In the genomic region with DNA sequence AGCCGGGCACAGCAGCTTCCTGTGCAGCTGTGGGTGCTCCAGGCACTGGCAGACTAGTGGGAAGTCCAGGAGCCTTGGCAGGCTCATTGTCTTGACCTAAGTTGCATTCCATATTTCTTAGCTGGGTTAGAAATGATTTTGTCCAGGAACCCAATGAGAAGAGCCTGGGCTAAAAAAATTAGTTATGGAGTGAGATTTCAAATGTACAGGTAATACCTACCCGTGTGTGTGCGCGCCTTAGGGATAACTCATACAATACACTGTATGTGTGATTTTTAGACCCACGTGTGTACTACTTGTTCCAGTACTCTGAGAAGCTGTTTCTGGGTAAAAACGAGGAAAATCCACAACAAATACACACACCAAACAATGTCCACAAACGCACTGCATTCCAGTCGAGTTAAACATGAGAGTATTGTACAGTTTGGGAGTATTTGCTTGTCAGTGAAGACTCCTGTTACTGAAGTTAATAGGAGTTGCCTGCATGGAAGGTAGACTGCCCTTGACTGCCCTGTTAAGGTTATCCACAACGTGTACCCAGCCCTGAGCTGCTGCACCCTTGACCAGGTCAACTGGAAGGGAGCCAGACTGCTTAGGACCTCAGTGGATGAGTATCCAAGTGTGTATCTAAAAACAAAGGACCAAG, we compare ENCODE assay signal across 8 cellular contexts. TPM values are rescaled to one million over a fixed set of nuclear protein-coding genes. Genes with fewer than 3 reads are reported as not detected.
DNase-seq lines count a peak whose midpoint lies in the region; ATAC-seq, FAIRE-seq and TF ChIP-seq lines count a peak whose summit lies in the region.

No MANE protein-coding gene starts in this region.

- 47 to 50% (median 49%) methylated on average over 9 of the region's 9 CpGs for WGBS in psoas muscle, 3 donors

- TF ChIP-seq CTCF in fibroblast of villous mesenchyme (IDR thresholded peaks at IDR 0.05; ENCODE audit: insufficient read depth, low read depth, low read length) (no peak), psoas muscle (IDR thresholded peaks at IDR 0.05) (no peak)

- H3K36me3 ChIP-seq in SJSA1: peaks cover 11% of the 10 kb centered on the region
- no peaks in the 10 kb centered on the region for H3K36me3 ChIP-seq in psoas muscle (ENCODE audit: insufficient read depth in 1 of 2, low read depth in 1 of 2)

- intact Hi-C loops in psoas muscle (cut with DNase I): no loop called here

- H3K4me3 ChIP-seq in GM08714 (ENCODE audit: low read length): peak overlapping the region; percentile 84
- peak overlapping the region; percentile 94 for H3K4me3 ChIP-seq in SJSA1
- H3K4me3 ChIP-seq in fibroblast of villous mesenchyme (ENCODE audit: low read depth, low read length): peak overlapping the region; percentile 81
- H3K4me3 ChIP-seq in psoas muscle: peak overlapping the region; percentile 73

- no peaks in the 10 kb centered on the region for H3K9me3 ChIP-seq in SJSA1 (replicated peaks)
- no peaks in the 10 kb centered on the region for H3K9me3 ChIP-seq in psoas muscle

- ATAC-seq in psoas muscle (no peak), HG03196 (IDR thresholded peaks at IDR 0.05; ENCODE audit: unreplicated experiment) (no peak), HG03095 (IDR thresholded peaks at IDR 0.05; ENCODE audit: unreplicated experiment) (no peak)

- no peak overlapping the region for H3K27ac ChIP-seq in SJSA1
- H3K27ac ChIP-seq in psoas muscle: no peak overlapping the region

- H3K27me3 ChIP-seq in SJSA1 (replicated peaks) (no peaks in the 10 kb centered on the region), psoas muscle (ENCODE audit: insufficient read depth in 3 of 3, low read length in 2 of 3) (peaks cover 0 to 20% (median 12%) of the 10 kb centered on the region in 3 donors)

- DNase-seq in SJSA1 (ENCODE audit: low read depth in 1 of 2, low spot score in 2 of 2): peak in 1 of 2 experiments; percentile 42
- DNase-seq in fibroblast of villous mesenchyme (ENCODE audit: low read depth): no peak
- no peak for DNase-seq in psoas muscle
- no peak for DNase-seq in GOT3 (lab: John Stamatoyannopoulos, UW)
- DNase-seq in RCC 7860 (ENCODE audit: low spot score): no peak

- no peak for FAIRE-seq in RCC 7860 (lab: Jason Lieb, UNC)

- H3K4me1 ChIP-seq in SJSA1 (replicated peaks) (peaks cover 33% of the 10 kb centered on the region), psoas muscle (no peaks in the 10 kb centered on the region)

RNA-seq across cellular contexts. Expression of gene PAQR8, which starts 1.4 kb away (rescaled TPM):
- total RNA-seq in SJSA1 (2014; rRNA removed; shearing (Covaris generic)): 5.8 and 10.0 TPM in 2 replicates
- total RNA-seq in fibroblast of villous mesenchyme: 3.2 and 4.7 TPM in 2 replicates
- 1 to 10 TPM in 2 of 4 donors, under 1 TPM in 2; 0.68 to 1.3 (median 1.00) TPM for total RNA-seq in psoas muscle
- under 1 TPM; 0.39 to 0.55 (median 0.51) TPM for polyA plus RNA-seq in psoas muscle

RNA-seq across cellular contexts. Expression of gene EFHC1, which starts 56.8 kb away (rescaled TPM):
- total RNA-seq in SJSA1 (2014; rRNA removed; shearing (Covaris generic)): 15.7 and 15.8 TPM in 2 replicates
- total RNA-seq in fibroblast of villous mesenchyme (15.8 and 21.6 TPM in 2 replicates), psoas muscle (1 to 10 TPM; 1.5 to 2.1 (median 1.7) TPM)
- 1 to 10 TPM; 2.0 to 3.9 (median 3.0) TPM for polyA plus RNA-seq in psoas muscle
